ENCODE assay signal across 27 cellular contexts in genomic region chr1:38279148-38279547, GRCh38.
"Had no signal": no experiment of that assay in that cellular context is flagged by ENCODE, and none has a peak within 500 bp of the region (broad histone marks: within the 10 kb centered on the region; RNA-seq: fewer than 3 reads in every experiment).

No MANE protein-coding gene starts in this region.

- FAIRE-seq: colon, endometrium, endothelial cell of umbilical vein had no signal

- H3K4me3 ChIP-seq: colonic mucosa, coronary artery, dorsolateral prefrontal cortex, esophagus muscularis mucosa, esophagus squamous epithelium, gastroesophageal sphincter, heart left ventricle, heart right ventricle had no signal

- H3K4me3 Mint-ChIP-seq: dendritic cell treated with granulocyte-macrophage colony-stimulating factor and Interleukin-4, amounts not matched to agents 40 ng/mL and 50 ng/mL, for 4 days; effector memory CD8-positive, alpha-beta T cell; endodermal cell had no signal

- H3K36me3 ChIP-seq: colonic mucosa, esophagus muscularis mucosa, esophagus squamous epithelium, gastrocnemius medialis, gastroesophageal sphincter, heart left ventricle, heart right ventricle had no signal

- DNase-seq: colonic mucosa; cortex of kidney; dermis blood vessel endothelial cell; dorsolateral prefrontal cortex; effector CD4-positive, alpha-beta T cell; effector CD8-positive, alpha-beta T cell; effector memory CD4-positive, alpha-beta T cell; effector memory CD8-positive, alpha-beta T cell; erythroblast; esophagus squamous epithelium; foreskin fibroblast; foreskin keratinocyte; foreskin melanocyte; gastrocnemius medialis; glutamatergic neuron; heart left ventricle; heart right ventricle had no signal

- H3K9me3 ChIP-seq: colonic mucosa had no signal

- H3K4me1 ChIP-seq: colonic mucosa, esophagus squamous epithelium, foreskin keratinocyte, gastrocnemius medialis, gastroesophageal sphincter, heart left ventricle, heart right ventricle had no signal

- ATAC-seq: effector memory CD8-positive, alpha-beta T cell; esophagus mucosa; foreskin keratinocyte; gastrocnemius medialis; gastroesophageal sphincter; heart left ventricle; heart right ventricle had no signal

- H3K27me3 ChIP-seq: colonic mucosa, dorsolateral prefrontal cortex, foreskin keratinocyte had no signal

- H3K27ac Mint-ChIP-seq: dendritic cell treated with granulocyte-macrophage colony-stimulating factor and Interleukin-4, amounts not matched to agents 40 ng/mL and 50 ng/mL, for 4 days; effector memory CD8-positive, alpha-beta T cell; endodermal cell had no signal

- H3K27ac ChIP-seq: colonic mucosa, coronary artery, dorsolateral prefrontal cortex, epithelial cell of prostate, esophagus muscularis mucosa, esophagus squamous epithelium, foreskin keratinocyte, gastrocnemius medialis, gastroesophageal sphincter, heart left ventricle, heart right ventricle had no signal
